9 cellular contexts compared by ENCODE assay signal in genomic region chr22:50189849-50190181, GRCh38. TPM values are rescaled to one million over a fixed set of nuclear protein-coding genes. Genes with fewer than 3 reads are reported as not detected.
A peak's percentile ranks its signal among the peaks of the same experiment; 100 is the strongest.
DNase-seq lines count a peak whose midpoint lies in the region; ATAC-seq and TF ChIP-seq lines count a peak whose summit lies in the region.
"Had no signal": no experiment of that assay in that cellular context is flagged by ENCODE, and none has a peak within 500 bp of the region (broad histone marks: within the 10 kb centered on the region; RNA-seq: fewer than 3 reads in every experiment).

No MANE protein-coding gene starts in this region.

- TF ChIP-seq CTCF in VCaP (conservative IDR thresholded peaks at IDR 0.05) (no peak), right atrium auricular region (IDR thresholded peaks at IDR 0.05) (no peak)

- DNase-seq in SIG-M5 treated with dmso at 0.1 percent for 504 hours (lab: John Stamatoyannopoulos, UW; ENCODE audit: unreplicated experiment) = peak; percentile 39
- no peak for DNase-seq in SIG-M5 (lab: John Stamatoyannopoulos, UW)
- no peak for DNase-seq in right atrium auricular region (ENCODE audit: low spot score)
- DNase-seq in COR-L47 (lab: John Stamatoyannopoulos, UW) = no peak

- ATAC-seq in HG03159 (IDR thresholded peaks at IDR 0.05; ENCODE audit: unreplicated experiment) (no peak), HG03565 (IDR thresholded peaks at IDR 0.05; ENCODE audit: unreplicated experiment) (no peak)

- no peaks in the 10 kb centered on the region for H3K9me3 ChIP-seq in right atrium auricular region

- H3K36me3 ChIP-seq in right atrium auricular region = peaks cover 17% of the 10 kb centered on the region

- H3K27me3 ChIP-seq in right atrium auricular region = no peaks in the 10 kb centered on the region

- H3K4me1 ChIP-seq in right atrium auricular region = peaks cover 5 to 52% of the 10 kb centered on the region in 2 donors

- peak overlapping the region; percentile 55 for H3K27ac ChIP-seq in VCaP
- peak overlapping the region; percentile 84 to 90 for H3K27ac ChIP-seq in right atrium auricular region
- H3K27ac ChIP-seq in temporal lobe (ENCODE audit: low read depth, low read length) = peak overlapping the region; percentile 52
- H3K27ac ChIP-seq: SK-N-MC had no signal

- peak overlapping the region in 1 of 2 donors; percentile 51 for H3K4me3 ChIP-seq in right atrium auricular region
- H3K4me3 ChIP-seq: SK-N-MC had no signal

RNA-seq across cellular contexts. Expression of gene TRABD, which starts 4.1 kb away (rescaled TPM):
- total RNA-seq in right atrium auricular region (10 to 100 TPM; 12.3 to 20.0 TPM), temporal lobe (4.2 TPM)

RNA-seq across cellular contexts. Expression of gene SELENOO, which starts 11.0 kb away (rescaled TPM):
- total RNA-seq in right atrium auricular region (10 to 100 TPM; 18.0 to 20.0 TPM), temporal lobe (10.3 TPM)

RNA-seq across cellular contexts. Expression of gene PANX2, which starts 19.3 kb away (rescaled TPM):
- 1 to 10 TPM in 1 of 2 donors, under 1 TPM in 1; 0.67 to 1.7 TPM for total RNA-seq in right atrium auricular region
- 3.2 TPM for total RNA-seq in temporal lobe

RNA-seq across cellular contexts. Expression of gene TUBGCP6, which starts 55.0 kb away (rescaled TPM):
- total RNA-seq in right atrium auricular region (10 to 100 TPM; 19.5 to 22.1 TPM), temporal lobe (29.3 TPM)
